1 cellular context compared by ENCODE assay signal in the genomic region with DNA sequence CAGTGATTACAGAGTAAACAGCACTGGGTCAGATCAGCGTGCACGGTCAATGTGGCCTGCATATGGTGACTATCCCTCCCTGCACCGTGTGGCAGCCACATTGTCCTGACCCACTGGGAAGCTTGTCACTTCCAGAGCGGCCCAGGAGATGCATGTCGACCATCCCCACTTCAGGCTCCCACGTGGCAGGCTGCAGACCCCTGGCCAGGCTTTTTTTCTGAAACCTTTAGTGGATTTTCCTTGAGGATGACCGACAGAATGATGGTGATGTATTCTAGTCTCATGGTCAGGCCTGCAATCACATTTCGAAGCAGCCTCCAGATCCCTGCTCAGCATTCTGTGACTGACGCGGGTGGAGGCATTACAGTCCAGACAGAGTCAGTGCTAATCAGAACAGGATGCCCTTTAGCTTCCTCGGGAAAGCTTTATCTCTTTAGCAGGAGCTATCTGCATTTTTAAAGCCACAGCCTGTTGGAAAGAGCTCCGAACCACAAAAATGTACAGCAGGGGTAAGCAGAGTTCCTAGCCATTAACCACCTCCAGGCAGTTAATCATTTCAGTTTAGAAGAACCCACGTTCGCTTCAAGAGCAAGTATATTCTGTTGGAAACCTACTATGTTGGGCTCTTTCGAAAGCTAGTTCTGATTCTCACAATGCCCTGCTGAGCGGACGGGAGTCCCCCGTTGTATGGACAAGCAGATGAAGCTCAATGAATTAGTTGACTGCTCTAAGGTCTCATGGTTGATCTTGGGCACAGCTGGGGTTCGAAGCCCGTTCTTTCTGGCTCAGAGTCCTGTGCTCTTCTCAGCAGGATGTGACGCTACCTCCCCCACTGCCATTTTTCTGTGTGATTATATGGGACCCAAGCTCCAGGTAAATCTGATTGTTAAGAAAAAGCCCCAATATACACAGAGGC.
TF ChIP-seq lines count a peak whose summit lies in the region.

No MANE protein-coding gene starts in this region.

TF ChIP-seq in K562, 482 proteins besides CTCF, POLR2A, EP300 and RAD21 (continued from another document and continues in another):
- TF ChIP-seq, protein P1, sequence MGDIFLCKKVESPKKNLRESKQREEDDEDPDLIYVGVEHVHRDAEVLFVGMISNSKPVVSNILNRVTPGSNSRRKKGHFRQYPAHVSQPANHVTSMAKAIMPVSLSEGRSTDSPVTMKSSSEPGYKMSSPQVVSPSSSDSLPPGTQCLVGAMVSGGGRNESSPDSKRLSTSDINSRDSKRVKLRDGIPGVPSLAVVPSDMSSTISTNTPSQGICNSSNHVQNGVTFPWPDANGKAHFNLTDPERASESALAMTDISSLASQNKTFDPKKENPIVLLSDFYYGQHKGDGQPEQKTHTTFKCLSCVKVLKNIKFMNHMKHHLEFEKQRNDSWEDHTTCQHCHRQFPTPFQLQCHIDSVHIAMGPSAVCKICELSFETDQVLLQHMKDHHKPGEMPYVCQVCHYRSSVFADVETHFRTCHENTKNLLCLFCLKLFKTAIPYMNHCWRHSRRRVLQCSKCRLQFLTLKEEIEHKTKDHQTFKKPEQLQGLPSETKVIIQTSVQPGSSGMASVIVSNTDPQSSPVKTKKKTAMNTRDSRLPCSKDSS (IDR thresholded peaks at IDR 0.05; ENCODE audit: low read depth, partially characterized antibody): no peak
- TF ChIP-seq HNRNPK (IDR thresholded peaks at IDR 0.05; ENCODE audit: low read depth, low read length, poor library complexity, severe bottlenecking) (no peak), XRCC3 (IDR thresholded peaks at IDR 0.05) (no peak), SP1 (CRISPR knock-in tag; IDR thresholded peaks at IDR 0.05) (no peak), PCBP1 (IDR thresholded peaks at IDR 0.05; ENCODE audit: low read depth, low read length, poor library complexity, severe bottlenecking) (no peak), RFX1 (IDR thresholded peaks at IDR 0.05) (no peak), NR4A1 (CRISPR knock-in tag; IDR thresholded peaks at IDR 0.05) (no peak), NR4A1 (tag; IDR thresholded peaks at IDR 0.05) (no peak), KDM5B (IDR thresholded peaks at IDR 0.05; ENCODE audit: insufficient replicate concordance, low read depth, low read length) (peak; percentile 21), ETS2 (tag; IDR thresholded peaks at IDR 0.05; ENCODE audit: borderline replicate concordance, poor library complexity, severe bottlenecking) (no peak), GTF2A2 (tag; IDR thresholded peaks at IDR 0.05) (no peak), CEBPG (CRISPR knock-in tag; IDR thresholded peaks at IDR 0.05) (no peak), CEBPG (tag; conservative IDR thresholded peaks at IDR 0.05 in 1 of 2, IDR thresholded peaks at IDR 0.05 in 1 of 2) (no peak), RBM14 (IDR thresholded peaks at IDR 0.05; ENCODE audit: borderline replicate concordance, insufficient read depth, low read depth, low read length) (no peak), NCOA1 (IDR thresholded peaks at IDR 0.05; ENCODE audit: low read depth) (no peak), ZNF134 (CRISPR knock-in tag; conservative IDR thresholded peaks at IDR 0.05) (no peak), CCAR2 (IDR thresholded peaks at IDR 0.05; ENCODE audit: low read depth, low read length) (no peak), ZNF12 (CRISPR knock-in tag; IDR thresholded peaks at IDR 0.05) (no peak), ZBTB17 (CRISPR knock-in tag; IDR thresholded peaks at IDR 0.05) (no peak), NONO (IDR thresholded peaks at IDR 0.05; ENCODE audit: low read depth in 2 of 2, low read length in 1 of 2) (no peak), BMI1 (IDR thresholded peaks at IDR 0.05; ENCODE audit: low read length) (no peak), CBX1 (IDR thresholded peaks at IDR 0.05; ENCODE audit: low read depth) (no peak), YY1 (IDR thresholded peaks at IDR 0.05; ENCODE audit: borderline replicate concordance in 1 of 3, control insufficient read depth in 1 of 3, extremely low read depth in 1 of 3, insufficient read depth in 3 of 3, insufficient read length in 1 of 3, insufficient replicate concordance in 2 of 3, low read depth in 1 of 3, low read length in 2 of 3) (no peak), ZKSCAN8 (CRISPR knock-in tag; IDR thresholded peaks at IDR 0.05) (no peak), ZNF143 (CRISPR knock-in tag; IDR thresholded peaks at IDR 0.05) (no peak), NFRKB (IDR thresholded peaks at IDR 0.05; ENCODE audit: low read depth) (no peak), ZEB2 (IDR thresholded peaks at IDR 0.05) (no peak), EHMT2 (IDR thresholded peaks at IDR 0.05) (no peak), HEY1 (CRISPR knock-in tag; IDR thresholded peaks at IDR 0.05; ENCODE audit: borderline replicate concordance) (no peak), TOE1 (IDR thresholded peaks at IDR 0.05; ENCODE audit: borderline replicate concordance) (peak; percentile 25; the same call in 1 of the 2 replicates), TOE1 (CRISPR knock-in tag; IDR thresholded peaks at IDR 0.05; ENCODE audit: borderline replicate concordance, low read depth) (no peak), CHD1 (IDR thresholded peaks at IDR 0.05; ENCODE audit: low read length) (no peak), ZFP1 (CRISPR knock-in tag; IDR thresholded peaks at IDR 0.05) (no peak), SMAD3 (CRISPR knock-in tag; conservative IDR thresholded peaks at IDR 0.05) (no peak), CBX5 (IDR thresholded peaks at IDR 0.05; ENCODE audit: borderline replicate concordance, low read depth) (no peak), GATAD2A (IDR thresholded peaks at IDR 0.05) (no peak), SRSF1 (IDR thresholded peaks at IDR 0.05; ENCODE audit: low read depth, low read length) (no peak), SRSF3 (IDR thresholded peaks at IDR 0.05; ENCODE audit: insufficient read depth, low read length) (no peak), TAL1 (IDR thresholded peaks at IDR 0.05) (peak; percentile 42; the same call in 1 of the 2 replicates), NFIC (IDR thresholded peaks at IDR 0.05) (peak; percentile 47), MBD2 (IDR thresholded peaks at IDR 0.05; ENCODE audit: borderline replicate concordance, low read depth) (no peak), SRF (CRISPR knock-in tag; IDR thresholded peaks at IDR 0.05) (peak in 1 of 2 experiments; percentile 7; a peak in 2 of 4 replicates), CC2D1A (IDR thresholded peaks at IDR 0.05) (no peak), FOSL1 (tag; conservative IDR thresholded peaks at IDR 0.05) (no peak), ZNF41 (CRISPR knock-in tag; conservative IDR thresholded peaks at IDR 0.05) (0 out of 2 replicates have a peak, but pooled peaks have one; percentile 34), NR2F6 (CRISPR knock-in tag; IDR thresholded peaks at IDR 0.05) (no peak), NCOA6 (IDR thresholded peaks at IDR 0.05) (no peak), SMARCC2 (IDR thresholded peaks at IDR 0.05; ENCODE audit: low read depth) (no peak), TCF7 (IDR thresholded peaks at IDR 0.05; ENCODE audit: borderline replicate concordance) (no peak), RCOR1 (IDR thresholded peaks at IDR 0.05; ENCODE audit: borderline replicate concordance in 1 of 2, low read depth in 2 of 2, low read length in 2 of 2) (peak; percentile 80 to 98), ZNF57 (CRISPR knock-in tag; IDR thresholded peaks at IDR 0.05) (no peak), ZZZ3 (IDR thresholded peaks at IDR 0.05) (no peak), CTBP1 (IDR thresholded peaks at IDR 0.05; ENCODE audit: borderline replicate concordance) (peak; percentile 88)
- TF ChIP-seq, protein P2, sequence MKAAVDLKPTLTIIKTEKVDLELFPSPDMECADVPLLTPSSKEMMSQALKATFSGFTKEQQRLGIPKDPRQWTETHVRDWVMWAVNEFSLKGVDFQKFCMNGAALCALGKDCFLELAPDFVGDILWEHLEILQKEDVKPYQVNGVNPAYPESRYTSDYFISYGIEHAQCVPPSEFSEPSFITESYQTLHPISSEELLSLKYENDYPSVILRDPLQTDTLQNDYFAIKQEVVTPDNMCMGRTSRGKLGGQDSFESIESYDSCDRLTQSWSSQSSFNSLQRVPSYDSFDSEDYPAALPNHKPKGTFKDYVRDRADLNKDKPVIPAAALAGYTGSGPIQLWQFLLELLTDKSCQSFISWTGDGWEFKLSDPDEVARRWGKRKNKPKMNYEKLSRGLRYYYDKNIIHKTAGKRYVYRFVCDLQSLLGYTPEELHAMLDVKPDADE (conservative IDR thresholded peaks at IDR 0.05; ENCODE audit: control insufficient read depth, low read depth, low read length): no peak
- TF ChIP-seq, protein P3, sequence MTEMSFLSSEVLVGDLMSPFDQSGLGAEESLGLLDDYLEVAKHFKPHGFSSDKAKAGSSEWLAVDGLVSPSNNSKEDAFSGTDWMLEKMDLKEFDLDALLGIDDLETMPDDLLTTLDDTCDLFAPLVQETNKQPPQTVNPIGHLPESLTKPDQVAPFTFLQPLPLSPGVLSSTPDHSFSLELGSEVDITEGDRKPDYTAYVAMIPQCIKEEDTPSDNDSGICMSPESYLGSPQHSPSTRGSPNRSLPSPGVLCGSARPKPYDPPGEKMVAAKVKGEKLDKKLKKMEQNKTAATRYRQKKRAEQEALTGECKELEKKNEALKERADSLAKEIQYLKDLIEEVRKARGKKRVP (CRISPR knock-in tag; IDR thresholded peaks at IDR 0.05): no peak
- TF ChIP-seq, protein P4, sequence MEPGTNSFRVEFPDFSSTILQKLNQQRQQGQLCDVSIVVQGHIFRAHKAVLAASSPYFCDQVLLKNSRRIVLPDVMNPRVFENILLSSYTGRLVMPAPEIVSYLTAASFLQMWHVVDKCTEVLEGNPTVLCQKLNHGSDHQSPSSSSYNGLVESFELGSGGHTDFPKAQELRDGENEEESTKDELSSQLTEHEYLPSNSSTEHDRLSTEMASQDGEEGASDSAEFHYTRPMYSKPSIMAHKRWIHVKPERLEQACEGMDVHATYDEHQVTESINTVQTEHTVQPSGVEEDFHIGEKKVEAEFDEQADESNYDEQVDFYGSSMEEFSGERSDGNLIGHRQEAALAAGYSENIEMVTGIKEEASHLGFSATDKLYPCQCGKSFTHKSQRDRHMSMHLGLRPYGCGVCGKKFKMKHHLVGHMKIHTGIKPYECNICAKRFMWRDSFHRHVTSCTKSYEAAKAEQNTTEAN (CRISPR knock-in tag; IDR thresholded peaks at IDR 0.05): no peak
- TF ChIP-seq, protein P5, sequence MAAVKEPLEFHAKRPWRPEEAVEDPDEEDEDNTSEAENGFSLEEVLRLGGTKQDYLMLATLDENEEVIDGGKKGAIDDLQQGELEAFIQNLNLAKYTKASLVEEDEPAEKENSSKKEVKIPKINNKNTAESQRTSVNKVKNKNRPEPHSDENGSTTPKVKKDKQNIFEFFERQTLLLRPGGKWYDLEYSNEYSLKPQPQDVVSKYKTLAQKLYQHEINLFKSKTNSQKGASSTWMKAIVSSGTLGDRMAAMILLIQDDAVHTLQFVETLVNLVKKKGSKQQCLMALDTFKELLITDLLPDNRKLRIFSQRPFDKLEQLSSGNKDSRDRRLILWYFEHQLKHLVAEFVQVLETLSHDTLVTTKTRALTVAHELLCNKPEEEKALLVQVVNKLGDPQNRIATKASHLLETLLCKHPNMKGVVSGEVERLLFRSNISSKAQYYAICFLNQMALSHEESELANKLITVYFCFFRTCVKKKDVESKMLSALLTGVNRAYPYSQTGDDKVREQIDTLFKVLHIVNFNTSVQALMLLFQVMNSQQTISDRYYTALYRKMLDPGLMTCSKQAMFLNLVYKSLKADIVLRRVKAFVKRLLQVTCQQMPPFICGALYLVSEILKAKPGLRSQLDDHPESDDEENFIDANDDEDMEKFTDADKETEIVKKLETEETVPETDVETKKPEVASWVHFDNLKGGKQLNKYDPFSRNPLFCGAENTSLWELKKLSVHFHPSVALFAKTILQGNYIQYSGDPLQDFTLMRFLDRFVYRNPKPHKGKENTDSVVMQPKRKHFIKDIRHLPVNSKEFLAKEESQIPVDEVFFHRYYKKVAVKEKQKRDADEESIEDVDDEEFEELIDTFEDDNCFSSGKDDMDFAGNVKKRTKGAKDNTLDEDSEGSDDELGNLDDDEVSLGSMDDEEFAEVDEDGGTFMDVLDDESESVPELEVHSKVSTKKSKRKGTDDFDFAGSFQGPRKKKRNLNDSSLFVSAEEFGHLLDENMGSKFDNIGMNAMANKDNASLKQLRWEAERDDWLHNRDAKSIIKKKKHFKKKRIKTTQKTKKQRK (IDR thresholded peaks at IDR 0.05; ENCODE audit: borderline replicate concordance, low read depth, low read length): no peak
- TF ChIP-seq, protein P6, sequence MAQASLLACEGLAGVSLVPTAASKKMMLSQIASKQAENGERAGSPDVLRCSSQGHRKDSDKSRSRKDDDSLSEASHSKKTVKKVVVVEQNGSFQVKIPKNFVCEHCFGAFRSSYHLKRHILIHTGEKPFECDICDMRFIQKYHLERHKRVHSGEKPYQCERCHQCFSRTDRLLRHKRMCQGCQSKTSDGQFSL (CRISPR knock-in tag; IDR thresholded peaks at IDR 0.05): no peak
- TF ChIP-seq, protein P6 (tag; IDR thresholded peaks at IDR 0.05): no peak
- TF ChIP-seq, protein P7, sequence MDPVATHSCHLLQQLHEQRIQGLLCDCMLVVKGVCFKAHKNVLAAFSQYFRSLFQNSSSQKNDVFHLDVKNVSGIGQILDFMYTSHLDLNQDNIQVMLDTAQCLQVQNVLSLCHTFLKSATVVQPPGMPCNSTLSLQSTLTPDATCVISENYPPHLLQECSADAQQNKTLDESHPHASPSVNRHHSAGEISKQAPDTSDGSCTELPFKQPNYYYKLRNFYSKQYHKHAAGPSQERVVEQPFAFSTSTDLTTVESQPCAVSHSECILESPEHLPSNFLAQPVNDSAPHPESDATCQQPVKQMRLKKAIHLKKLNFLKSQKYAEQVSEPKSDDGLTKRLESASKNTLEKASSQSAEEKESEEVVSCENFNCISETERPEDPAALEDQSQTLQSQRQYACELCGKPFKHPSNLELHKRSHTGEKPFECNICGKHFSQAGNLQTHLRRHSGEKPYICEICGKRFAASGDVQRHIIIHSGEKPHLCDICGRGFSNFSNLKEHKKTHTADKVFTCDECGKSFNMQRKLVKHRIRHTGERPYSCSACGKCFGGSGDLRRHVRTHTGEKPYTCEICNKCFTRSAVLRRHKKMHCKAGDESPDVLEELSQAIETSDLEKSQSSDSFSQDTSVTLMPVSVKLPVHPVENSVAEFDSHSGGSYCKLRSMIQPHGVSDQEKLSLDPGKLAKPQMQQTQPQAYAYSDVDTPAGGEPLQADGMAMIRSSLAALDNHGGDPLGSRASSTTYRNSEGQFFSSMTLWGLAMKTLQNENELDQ (CRISPR knock-in tag; IDR thresholded peaks at IDR 0.05; ENCODE audit: borderline replicate concordance): no peak
- TF ChIP-seq, protein P8, sequence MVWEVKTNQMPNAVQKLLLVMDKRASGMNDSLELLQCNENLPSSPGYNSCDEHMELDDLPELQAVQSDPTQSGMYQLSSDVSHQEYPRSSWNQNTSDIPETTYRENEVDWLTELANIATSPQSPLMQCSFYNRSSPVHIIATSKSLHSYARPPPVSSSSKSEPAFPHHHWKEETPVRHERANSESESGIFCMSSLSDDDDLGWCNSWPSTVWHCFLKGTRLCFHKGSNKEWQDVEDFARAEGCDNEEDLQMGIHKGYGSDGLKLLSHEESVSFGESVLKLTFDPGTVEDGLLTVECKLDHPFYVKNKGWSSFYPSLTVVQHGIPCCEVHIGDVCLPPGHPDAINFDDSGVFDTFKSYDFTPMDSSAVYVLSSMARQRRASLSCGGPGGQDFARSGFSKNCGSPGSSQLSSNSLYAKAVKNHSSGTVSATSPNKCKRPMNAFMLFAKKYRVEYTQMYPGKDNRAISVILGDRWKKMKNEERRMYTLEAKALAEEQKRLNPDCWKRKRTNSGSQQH (CRISPR knock-in tag; IDR thresholded peaks at IDR 0.05): no peak
